ENCODE assay signal across 1 cellular context in genomic region chr10:97024181-97025073, GRCh38.
TF ChIP-seq lines count a peak whose summit lies in the region.

No MANE protein-coding gene starts in this region.

TF ChIP-seq in HEK293, 187 proteins besides CTCF, POLR2A, EP300 and RAD21 (continued from another document):
- TF ChIP-seq KLF10 (tag by site-specific recombination; IDR thresholded peaks at IDR 0.05) (0 out of 2 replicates have a peak, but pooled peaks have one; percentile 40), GLIS2 (tag by site-specific recombination; IDR thresholded peaks at IDR 0.05) (peak; percentile 31; the same call in 1 of the 2 replicates)
- TF ChIP-seq, protein P1, sequence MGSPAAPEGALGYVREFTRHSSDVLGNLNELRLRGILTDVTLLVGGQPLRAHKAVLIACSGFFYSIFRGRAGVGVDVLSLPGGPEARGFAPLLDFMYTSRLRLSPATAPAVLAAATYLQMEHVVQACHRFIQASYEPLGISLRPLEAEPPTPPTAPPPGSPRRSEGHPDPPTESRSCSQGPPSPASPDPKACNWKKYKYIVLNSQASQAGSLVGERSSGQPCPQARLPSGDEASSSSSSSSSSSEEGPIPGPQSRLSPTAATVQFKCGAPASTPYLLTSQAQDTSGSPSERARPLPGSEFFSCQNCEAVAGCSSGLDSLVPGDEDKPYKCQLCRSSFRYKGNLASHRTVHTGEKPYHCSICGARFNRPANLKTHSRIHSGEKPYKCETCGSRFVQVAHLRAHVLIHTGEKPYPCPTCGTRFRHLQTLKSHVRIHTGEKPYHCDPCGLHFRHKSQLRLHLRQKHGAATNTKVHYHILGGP (tag by site-specific recombination; IDR thresholded peaks at IDR 0.05): peak; percentile 96
